Comparison of ENCODE assay signal across 18 cellular contexts in genomic region chr14:28773176-28773575, GRCh38. TPM values are rescaled to one million over a fixed set of nuclear protein-coding genes. Genes with fewer than 3 reads are reported as not detected.
DNase-seq lines count a peak whose midpoint lies in the region; ATAC-seq and TF ChIP-seq lines count a peak whose summit lies in the region.
"Had no signal": no experiment of that assay in that cellular context is flagged by ENCODE, and none has a peak within 500 bp of the region (broad histone marks: within the 10 kb centered on the region; RNA-seq: fewer than 3 reads in every experiment).

No MANE protein-coding gene starts in this region.

- DNase-seq in GM23338 (ENCODE audit: low spot score): no peak
- DNase-seq in WTC11 (ENCODE audit: low spot score): no peak
- DNase-seq in left kidney (ENCODE audit: low read depth, low spot score): peak; percentile 12
- DNase-seq in BE2C: no peak
- no peak for DNase-seq in Calu3
- DNase-seq in GM19238 (ENCODE audit: insufficient read length, low spot score): no peak
- DNase-seq in Right ventricle myocardium inferior (ENCODE audit: missing footprints): no peak
- DNase-seq: activated CD4-positive, alpha-beta memory T cell treated with anti-CD3 and anti-CD28 coated beads for 36 hours; activated T-cell treated with anti-CD3 and anti-CD28 coated beads, Interleukin-2, amount 50 U/mL, for 1 hour; right cardiac atrium; stimulated activated naive CD8-positive, alpha-beta T cell treated with anti-CD3 and anti-CD28 coated beads, Interleukin-15, Interleukin-2, amounts not matched to agents 100 U/mL and 50 U/mL, for 24 hours; SW 1271; upper lobe of right lung had no signal

- H3F3A ChIP-seq in GM23338 (replicated peaks; ENCODE audit: low read depth): peaks cover 20% of the 10 kb centered on the region

- H3K36me3 ChIP-seq in ACC112 (ENCODE audit: insufficient read depth, low read length) (no peaks in the 10 kb centered on the region), GM23338 (ENCODE audit: insufficient read depth) (no peaks in the 10 kb centered on the region), BE2C (no peaks in the 10 kb centered on the region)
- H3K36me3 ChIP-seq: upper lobe of right lung had no signal

- peaks cover 40% of the 10 kb centered on the region for H4K20me1 ChIP-seq in GM23338 (replicated peaks; ENCODE audit: insufficient read depth)

- POLR2A ChIA-PET in WTC11 (lab: Charles Lee): no interaction called here

- H3K9me2 ChIP-seq in GM23338 (ENCODE audit: insufficient read depth): no peaks in the 10 kb centered on the region

- peaks cover 100% of the 10 kb centered on the region for H3K27me3 ChIP-seq in ACC112 (ENCODE audit: insufficient read depth, low read length)
- peaks cover 100% of the 10 kb centered on the region for H3K27me3 ChIP-seq in GM23338 (ENCODE audit: insufficient read depth)
- H3K27me3 ChIP-seq in BE2C: peaks cover 38% of the 10 kb centered on the region

- no peak overlapping the region for H3K27ac ChIP-seq in ACC112 (ENCODE audit: low read depth, low read length)
- H3K27ac ChIP-seq in GM23338 (ENCODE audit: low read depth): no peak overlapping the region
- H3K27ac ChIP-seq: upper lobe of right lung, VCaP had no signal

- no TSS peak for BruUV-seq in Calu3 (replicated peaks; lab: Mats Ljungman, UMichigan)

- H3K4me2 ChIP-seq in GM23338: peak overlapping the region; percentile 80

- CTCF ChIA-PET in WTC11 (lab: Charles Lee): interaction anchor here (1.1 to 2.3 kb wide), 10 partner anchors 10 to 1441 kb away, joined by 3 to 41 read pairs (median 10); partner anchors contain the start of gene FOXG1
- CTCF ChIA-PET in Calu3 (lab: Charles Lee): no interaction called here

- TF ChIP-seq CTCF in GM23338 (conservative IDR thresholded peaks at IDR 0.05; ENCODE audit: low read depth in 2 of 2): peak in 1 of 2 experiments; percentile 41; a peak in 2 of 4 replicates
- TF ChIP-seq CTCF in WTC11 (IDR thresholded peaks at IDR 0.05): no peak
- TF ChIP-seq CTCF in BE2C (IDR thresholded peaks at IDR 0.05; ENCODE audit: low read depth, low read length): no peak
- TF ChIP-seq CTCF in Calu3 (IDR thresholded peaks at IDR 0.05; ENCODE audit: unreplicated experiment): no peak

- peaks cover 17% of the 10 kb centered on the region for H3K4me1 ChIP-seq in ACC112 (ENCODE audit: control insufficient read depth, insufficient read depth, low read length, unreplicated experiment)
- H3K4me1 ChIP-seq in GM23338 (ENCODE audit: insufficient read depth): peaks cover 52% of the 10 kb centered on the region
- H3K4me1 ChIP-seq in BE2C: no peaks in the 10 kb centered on the region
- H3K4me1 ChIP-seq: upper lobe of right lung had no signal

- H3K27ac Mint-ChIP-seq in GM23338 (no peak overlapping the region), WTC11 (no peak overlapping the region), Calu3 (ENCODE audit: unreplicated experiment) (no peak overlapping the region)
- H3K27ac Mint-ChIP-seq: activated CD4-positive, alpha-beta memory T cell treated with anti-CD3 and anti-CD28 coated beads for 36 hours had no signal

- peaks cover 97% of the 10 kb centered on the region for H3K27me3 Mint-ChIP-seq in GM23338 (ENCODE audit: insufficient read depth, low read depth, poor library complexity)
- peaks cover 100% of the 10 kb centered on the region for H3K27me3 Mint-ChIP-seq in WTC11 (ENCODE audit: low read depth)
- peaks cover 37% of the 10 kb centered on the region for H3K27me3 Mint-ChIP-seq in Calu3 (ENCODE audit: unreplicated experiment)

- no peak overlapping the region for H2AFZ ChIP-seq in ACC112 (ENCODE audit: low read length, unreplicated experiment)
- no peak overlapping the region for H2AFZ ChIP-seq in GM23338

- peaks cover under 1% of the 10 kb centered on the region; the same call in 1 of the 3 replicates for H3K9me3 Mint-ChIP-seq in GM23338
- no peaks in the 10 kb centered on the region for H3K9me3 Mint-ChIP-seq in WTC11
- peaks cover 3% of the 10 kb centered on the region for H3K9me3 Mint-ChIP-seq in Calu3 (ENCODE audit: low read depth, unreplicated experiment)

- peaks cover 40% of the 10 kb centered on the region for H3K4me1 Mint-ChIP-seq in GM23338
- peaks cover 40% of the 10 kb centered on the region for H3K4me1 Mint-ChIP-seq in WTC11
- H3K4me1 Mint-ChIP-seq in Calu3 (ENCODE audit: low read depth, unreplicated experiment): no peaks in the 10 kb centered on the region

- no peak; the same call in 2 of the 3 replicates for ATAC-seq in GM23338
- ATAC-seq in WTC11: no peak
- ATAC-seq in Right ventricle myocardium inferior: no peak
- ATAC-seq: activated naive CD4-positive, alpha-beta T cell treated with anti-CD3 and anti-CD28 coated beads, Interleukin-2, amount 50 U/mL, for 72 hours; left lobe of liver; right cardiac atrium; stimulated activated naive CD8-positive, alpha-beta T cell treated with anti-CD3 and anti-CD28 coated beads, Interleukin-15, Interleukin-2, amounts not matched to agents 100 U/mL and 50 U/mL, for 24 hours had no signal

- H3K9me3 ChIP-seq in BE2C: no peaks in the 10 kb centered on the region
- H3K9me3 ChIP-seq: upper lobe of right lung had no signal

- H3K4me3 ChIP-seq in ACC112 (ENCODE audit: low read depth, low read length) (peak overlapping the region; percentile 66), GM23338 (peak overlapping the region; percentile 55; the same call in 1 of the 2 replicates), BE2C (ENCODE audit: low read depth, low read length) (no peak overlapping the region)
- H3K4me3 ChIP-seq: upper lobe of right lung had no signal

- H3K79me2 ChIP-seq in ACC112 (ENCODE audit: control insufficient read depth, insufficient read depth, low read length, unreplicated experiment) (no peaks in the 10 kb centered on the region), GM23338 (replicated peaks; ENCODE audit: insufficient read depth) (no peaks in the 10 kb centered on the region)

- H3K4me3 Mint-ChIP-seq in GM23338: peak overlapping the region; percentile 55; the same call in 2 of the 3 replicates
- peak overlapping the region; percentile 67 for H3K4me3 Mint-ChIP-seq in WTC11
- H3K4me3 Mint-ChIP-seq in Calu3 (ENCODE audit: low read depth, unreplicated experiment): no peak overlapping the region
- H3K4me3 Mint-ChIP-seq: activated CD4-positive, alpha-beta memory T cell treated with anti-CD3 and anti-CD28 coated beads for 36 hours had no signal

- intact Hi-C loops in Calu3 (cut with micrococcal nuclease; ENCODE audit: unreplicated experiment): no loop called here
- intact Hi-C loops in Right ventricle myocardium inferior (cut with DNase I): no loop called here

- H3K36me3 Mint-ChIP-seq in GM23338 (ENCODE audit: low read depth): no peaks in the 10 kb centered on the region; the same call in 2 of the 3 replicates
- no peaks in the 10 kb centered on the region for H3K36me3 Mint-ChIP-seq in WTC11
- peaks cover 12% of the 10 kb centered on the region for H3K36me3 Mint-ChIP-seq in Calu3 (ENCODE audit: insufficient read depth, unreplicated experiment)

TF ChIP-seq in GM23338, 12 proteins besides CTCF, POLR2A, EP300 and RAD21:
- TF ChIP-seq EZH2 (IDR thresholded peaks at IDR 0.05; ENCODE audit: low read depth, unreplicated experiment) (peak; percentile 7), JUNB (IDR thresholded peaks at IDR 0.05; ENCODE audit: unreplicated experiment) (no peak), CREB1 (CRISPR knock-in tag; IDR thresholded peaks at IDR 0.05; ENCODE audit: low read depth) (no peak)

TF ChIP-seq in WTC11, 78 proteins besides CTCF, POLR2A, EP300 and RAD21 (continues in another document):
- TF ChIP-seq ZNF281 (CRISPR knock-in tag; IDR thresholded peaks at IDR 0.05): no peak
- no peak for TF ChIP-seq GRHL2 (CRISPR knock-in tag; IDR thresholded peaks at IDR 0.05; ENCODE audit: insufficient replicate concordance, severe bottlenecking)
- no peak for TF ChIP-seq SOX15 (CRISPR knock-in tag; IDR thresholded peaks at IDR 0.05)
- TF ChIP-seq, protein P1, sequence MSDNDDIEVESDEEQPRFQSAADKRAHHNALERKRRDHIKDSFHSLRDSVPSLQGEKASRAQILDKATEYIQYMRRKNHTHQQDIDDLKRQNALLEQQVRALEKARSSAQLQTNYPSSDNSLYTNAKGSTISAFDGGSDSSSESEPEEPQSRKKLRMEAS (CRISPR knock-in tag; IDR thresholded peaks at IDR 0.05): no peak
- TF ChIP-seq USF1 (CRISPR knock-in tag; IDR thresholded peaks at IDR 0.05): no peak

RNA-seq across cellular contexts. Expression of gene FOXG1, which starts 6.6 kb away (rescaled TPM):
- 0.10 and 0.12 TPM in 2 replicates for total RNA-seq in GM23338 (2014; rRNA removed; shearing (Covaris generic))
- polyA plus RNA-seq in GM23338 (2016; fragmentation: Nextera tagmentation; extraction: Ambion mirVana): 0.05 and 0.07 TPM in 2 replicates
- total RNA-seq in WTC11 (2021) (0.09 to 0.18 TPM (median 0.16 TPM) in 3 replicates), Calu3 (2022) (not detected in 2 replicates), Right ventricle myocardium inferior (not detected)
- not detected for polyA plus RNA-seq in BE2C (2012; ENCODE audit: insufficient read depth, insufficient read length, low read depth)
- total RNA-seq: activated CD4-positive, alpha-beta memory T cell treated with anti-CD3 and anti-CD28 coated beads for 36 hours; activated naive CD4-positive, alpha-beta T cell treated with anti-CD3 and anti-CD28 coated beads, Interleukin-2, amount 50 U/mL, for 72 hours; bronchial epithelial cell; left lobe of liver; right cardiac atrium; upper lobe of right lung had no signal
